Comparison of ENCODE assay signal across 9 cellular contexts in the genomic region with DNA sequence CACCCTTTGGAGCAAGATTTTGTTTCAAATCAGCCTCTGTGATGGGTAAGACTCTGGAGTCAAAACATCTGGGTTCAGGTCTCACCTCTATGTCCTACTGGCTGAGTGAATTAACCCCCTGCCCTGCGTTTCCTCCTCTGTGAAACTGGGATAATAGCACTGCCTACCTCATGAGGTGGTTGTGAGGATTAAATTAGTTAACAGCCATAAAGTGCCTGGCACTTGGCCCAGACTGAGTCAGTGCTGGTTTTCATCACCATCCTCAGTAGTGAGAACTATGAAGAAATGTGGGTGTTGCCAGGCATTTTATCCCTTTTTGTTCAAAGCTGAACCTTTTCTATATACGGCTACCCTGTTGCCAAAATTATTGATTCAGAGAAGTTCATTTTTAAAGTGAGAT. TPM values are rescaled to one million over a fixed set of nuclear protein-coding genes. Genes with fewer than 3 reads are reported as not detected.
DNase-seq lines count a peak whose midpoint lies in the region; ATAC-seq, FAIRE-seq and TF ChIP-seq lines count a peak whose summit lies in the region.
"Had no signal": no experiment of that assay in that cellular context is flagged by ENCODE, and none has a peak within 500 bp of the region (broad histone marks: within the 10 kb centered on the region; RNA-seq: fewer than 3 reads in every experiment).

No MANE protein-coding gene starts in this region.

- peaks cover 0 to 2% of the 10 kb centered on the region in 2 donors for H3K4me1 ChIP-seq in lung (ENCODE audit: control insufficient read depth in 2 of 2, insufficient read depth in 2 of 2, low read length in 2 of 2)

- H3K36me3 ChIP-seq in bronchial epithelial cell (ENCODE audit: control insufficient read depth, insufficient read depth, low read length) (peaks cover 10% of the 10 kb centered on the region), lung (ENCODE audit: control insufficient read depth in 2 of 2, insufficient read depth in 2 of 2, low read length in 2 of 2) (peaks cover 13 to 30% of the 10 kb centered on the region in 2 donors)

- TF ChIP-seq CTCF in bronchial epithelial cell (IDR thresholded peaks at IDR 0.05; ENCODE audit: insufficient read depth, low read length, severe bottlenecking) (no peak), lung (IDR thresholded peaks at IDR 0.05; ENCODE audit: control extremely low read depth, extremely low read depth) (no peak)

- DNase-seq in AG20443 (ENCODE audit: low spot score) (peak; percentile 51), HK-2 (ENCODE audit: unreplicated experiment) (peak; percentile 39), bronchial epithelial cell (ENCODE audit: low read depth) (peak; percentile 92), lung (ENCODE audit: low spot score) (peak; percentile 68), COLO829 (ENCODE audit: low spot score) (no peak), islet precursor cell (no peak), SW480 (ENCODE audit: low spot score) (no peak), HuH-7.5 (ENCODE audit: low spot score) (no peak)
- DNase-seq: NCI-H446 had no signal

- no peaks in the 10 kb centered on the region for H3K27me3 ChIP-seq in bronchial epithelial cell (ENCODE audit: control insufficient read depth, insufficient read depth, low read length)
- H3K27me3 ChIP-seq in lung (ENCODE audit: control insufficient read depth, insufficient read depth) = no peaks in the 10 kb centered on the region

- H3K27ac ChIP-seq in lung (ENCODE audit: low read depth in 1 of 2, low read length in 1 of 2) = no peak overlapping the region

- H3K4me3 ChIP-seq in bronchial epithelial cell (ENCODE audit: low read depth, low read length) (no peak overlapping the region), lung (no peak overlapping the region)

- no peak for ATAC-seq in lung (ENCODE audit: insufficient read depth, low FRiP score)

- FAIRE-seq in bronchial epithelial cell (lab: Jason Lieb, UNC) = peak; percentile 77

- 66 to 68% methylated on average over 2 of the region's 2 CpGs for WGBS in lung, 2 donors

- H3K9me3 ChIP-seq in lung (ENCODE audit: control insufficient read depth in 2 of 2, insufficient read depth in 1 of 2, low read length in 1 of 2) = no peaks in the 10 kb centered on the region

RNA-seq across cellular contexts. Expression of a gene that starts 36.0 kb away (rescaled TPM):
- total RNA-seq in bronchial epithelial cell (25.6 and 30.8 TPM in 2 replicates), lung (10 to 100 TPM; 35.8 to 45.2 TPM)
- polyA plus RNA-seq in lung = 10 to 100 TPM; 19.2 to 92.6 TPM

RNA-seq across cellular contexts. Expression of a gene that starts 49.8 kb away (rescaled TPM):
- 1.9 and 3.4 TPM in 2 replicates for total RNA-seq in bronchial epithelial cell
- 1 to 10 TPM; 5.9 to 9.0 TPM for total RNA-seq in lung
- polyA plus RNA-seq in lung = 1 to 10 TPM; 1.7 to 7.3 TPM

Comparison
In these comparisons a context has a peak if more than half of its experiments do, and no peak if none do; other contexts are left out.
1. DNase-seq: peak in AG20443 (single experiment), HK-2 (single experiment), bronchial epithelial cell (single experiment) and lung (single experiment); none in COLO829 (single experiment), islet precursor cell (single experiment), SW480 (single experiment) and HuH-7.5 (single experiment).